In the genomic region with DNA sequence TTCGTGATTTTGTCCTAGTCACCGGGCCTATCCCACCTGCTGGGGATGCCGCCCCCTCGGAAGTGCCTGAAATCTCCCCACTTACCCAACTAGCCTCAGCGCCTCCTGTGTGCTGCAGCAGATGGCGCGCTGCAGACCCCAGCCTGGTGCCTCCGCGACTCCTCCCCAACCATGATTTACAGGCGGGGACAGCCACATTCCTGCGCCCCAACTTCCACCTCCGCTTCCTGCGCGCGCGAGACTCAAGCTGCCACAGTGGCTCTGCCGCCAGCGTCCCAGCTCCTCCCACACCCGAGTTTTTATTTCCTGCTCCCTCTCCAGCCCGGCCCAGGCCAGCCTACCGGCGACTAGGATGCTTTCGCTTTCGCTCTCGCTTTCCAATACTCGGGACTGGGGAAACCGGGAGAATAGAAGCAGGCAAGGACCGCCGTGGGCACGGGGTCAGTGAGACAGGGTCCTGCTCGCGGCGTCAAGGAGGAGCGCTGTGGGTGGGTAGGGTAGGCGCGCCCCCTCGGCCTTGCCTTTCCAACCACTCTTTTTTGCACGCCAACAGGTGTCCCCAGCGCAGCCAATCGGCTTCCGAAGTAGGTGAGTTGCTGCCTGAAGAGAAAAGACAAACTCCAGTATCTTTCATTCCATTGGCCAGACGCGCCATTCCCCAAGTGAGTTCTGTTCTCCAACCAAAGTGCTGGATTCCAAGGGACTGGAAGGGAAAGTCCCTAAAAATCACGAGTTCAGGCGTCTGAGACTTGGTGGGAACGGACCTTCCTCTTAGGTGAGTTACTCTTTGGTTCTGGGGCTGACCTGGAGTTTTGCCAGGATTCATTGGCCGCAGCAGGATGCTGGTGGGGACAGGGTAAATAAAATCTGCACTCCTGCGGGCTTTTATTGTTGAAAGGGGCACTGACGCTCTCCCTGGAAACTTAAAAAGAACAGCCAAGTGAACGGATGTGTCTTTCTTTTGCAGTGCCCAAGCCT, we compare ENCODE assay signal across 8 cellular contexts. TPM values are rescaled to one million over a fixed set of nuclear protein-coding genes. Genes with fewer than 3 reads are reported as not detected.
DNase-seq lines count a peak whose midpoint lies in the region; ATAC-seq, FAIRE-seq and TF ChIP-seq lines count a peak whose summit lies in the region.

A gene with protein sequence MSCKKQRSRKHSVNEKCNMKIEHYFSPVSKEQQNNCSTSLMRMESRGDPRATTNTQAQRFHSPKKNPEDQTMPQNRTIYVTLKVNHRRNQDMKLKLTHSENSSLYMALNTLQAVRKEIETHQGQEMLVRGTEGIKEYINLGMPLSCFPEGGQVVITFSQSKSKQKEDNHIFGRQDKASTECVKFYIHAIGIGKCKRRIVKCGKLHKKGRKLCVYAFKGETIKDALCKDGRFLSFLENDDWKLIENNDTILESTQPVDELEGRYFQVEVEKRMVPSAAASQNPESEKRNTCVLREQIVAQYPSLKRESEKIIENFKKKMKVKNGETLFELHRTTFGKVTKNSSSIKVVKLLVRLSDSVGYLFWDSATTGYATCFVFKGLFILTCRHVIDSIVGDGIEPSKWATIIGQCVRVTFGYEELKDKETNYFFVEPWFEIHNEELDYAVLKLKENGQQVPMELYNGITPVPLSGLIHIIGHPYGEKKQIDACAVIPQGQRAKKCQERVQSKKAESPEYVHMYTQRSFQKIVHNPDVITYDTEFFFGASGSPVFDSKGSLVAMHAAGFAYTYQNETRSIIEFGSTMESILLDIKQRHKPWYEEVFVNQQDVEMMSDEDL (plus strand): TSS at position 327 of the 978 bp plus-strand sequence. CDS start 6,017 bp downstream, outside the sequence.

- POLR2A ChIA-PET in A549 (lab: Yijun Ruan, JAX) = interaction anchor here (1.0 kb wide), 2 partner anchors 8 to 16 kb away, joined by 3 to 5 read pairs; no protein-coding TSS in a partner anchor

- TF ChIP-seq RAD21 in A549 (conservative IDR thresholded peaks at IDR 0.05 in 1 of 2, IDR thresholded peaks at IDR 0.05 in 1 of 2) = no peak

- WGBS in A549 (ENCODE audit: missing lambda C conversion rate) = 3% methylated on average over 50 of the region's 50 CpGs

- no peaks in the 10 kb centered on the region for H3K9me3 ChIP-seq in A549

- peak within 1 kb of the TSS; percentile 81 to 86 for H3K27ac ChIP-seq in A549

- H3K4me3 ChIP-seq in A549 = peak within 1 kb of the TSS; percentile 73

- H3K4me2 ChIP-seq in A549 = peak within 1 kb of the TSS; percentile 81

- peak; percentile 34; the same call in 2 of the 3 replicates for TF ChIP-seq CTCF in A549 (IDR thresholded peaks at IDR 0.05)

- FAIRE-seq in A549 (lab: Jason Lieb, UNC) = no peak

- H3K4me1 ChIP-seq in A549 = peaks cover 25% of the 10 kb centered on the region

- TF ChIP-seq POLR2A in A549 (IDR thresholded peaks at IDR 0.05; ENCODE audit: low read length) = peak; percentile 42

- DNase-seq in A549 (ENCODE audit: low read depth in 1 of 2, low spot score in 1 of 2) = peak; percentile 81 to 86
- peak; percentile 78 for DNase-seq in NCI-H2107 treated with DMSO at 0.1 percent for 48 hours (lab: John Stamatoyannopoulos, UW; ENCODE audit: unreplicated experiment)
- peak; percentile 68 for DNase-seq in cerebellar cortex (ENCODE audit: low spot score)
- peak; percentile 95 for DNase-seq in islet precursor cell
- peak; percentile 65 for DNase-seq in stimulated activated CD4-positive, alpha-beta T cell treated with anti-CD3 and anti-CD28 coated beads, Interleukin-12 subunit alpha, Interleukin-12 subunit beta, amount 100 ng/mL, for 4 hours

- no peak for TF ChIP-seq EP300 in A549 (IDR thresholded peaks at IDR 0.05)

- ATAC-seq in A549 = peak; percentile 88 to 90
- peak; percentile 40 for ATAC-seq in GM18519 (IDR thresholded peaks at IDR 0.05; ENCODE audit: low FRiP score, unreplicated experiment)
- ATAC-seq in HG03060 (IDR thresholded peaks at IDR 0.05; ENCODE audit: low read depth, unreplicated experiment) = peak; percentile 49
- peak; percentile 82 to 84 for ATAC-seq in activated CD4-positive, CD25-positive, alpha-beta regulatory T cell treated with anti-CD3 and anti-CD28 coated beads, Interleukin-2, amount 50 U/mL, for 24 hours

- CTCF ChIA-PET in A549 (lab: Yijun Ruan, JAX) = interaction anchor here (1.4 to 6.6 kb wide), 4 partner anchors 15 to 287 kb away, joined by 3 to 44 read pairs (median 7); no protein-coding TSS in a partner anchor

TF ChIP-seq in A549, 52 proteins besides CTCF, POLR2A, EP300 and RAD21 (continues in another document):
- TF ChIP-seq SREBF2 (IDR thresholded peaks at IDR 0.05) = no peak
- TF ChIP-seq HES2 (IDR thresholded peaks at IDR 0.05) = no peak
- no peak for TF ChIP-seq RCOR1 (IDR thresholded peaks at IDR 0.05; ENCODE audit: low read depth, low read length)
- TF ChIP-seq FOXS1 (CRISPR knock-in tag; IDR thresholded peaks at IDR 0.05) = no peak
- no peak for TF ChIP-seq BHLHE40 (IDR thresholded peaks at IDR 0.05; ENCODE audit: low read depth, low read length)
- TF ChIP-seq CBX8 (IDR thresholded peaks at IDR 0.05) = no peak
- TF ChIP-seq ZFP36 (IDR thresholded peaks at IDR 0.05; ENCODE audit: borderline replicate concordance, partially characterized antibody) = no peak
- TF ChIP-seq POLR2AphosphoS2 (conservative IDR thresholded peaks at IDR 0.05; ENCODE audit: low read length) = no peak
- no peak for TF ChIP-seq HEYL (CRISPR knock-in tag; IDR thresholded peaks at IDR 0.05)
- no peak for TF ChIP-seq TFCP2L1 (CRISPR knock-in tag; IDR thresholded peaks at IDR 0.05)
- TF ChIP-seq CBX2 (IDR thresholded peaks at IDR 0.05; ENCODE audit: borderline replicate concordance, low read depth) = no peak
- no peak for TF ChIP-seq RNF2 (IDR thresholded peaks at IDR 0.05; ENCODE audit: borderline replicate concordance, low read depth)
- no peak for TF ChIP-seq HOXA7 (CRISPR knock-in tag; IDR thresholded peaks at IDR 0.05)
- TF ChIP-seq KDM1A (IDR thresholded peaks at IDR 0.05; ENCODE audit: low read depth) = no peak
- TF ChIP-seq SMC3 (IDR thresholded peaks at IDR 0.05) = 0 out of 3 replicates have a peak, but pooled peaks have one; percentile 20
- no peak for TF ChIP-seq JUNB (IDR thresholded peaks at IDR 0.05)
- peak; percentile 59 for TF ChIP-seq REST (IDR thresholded peaks at IDR 0.05)
- TF ChIP-seq, protein P1, sequence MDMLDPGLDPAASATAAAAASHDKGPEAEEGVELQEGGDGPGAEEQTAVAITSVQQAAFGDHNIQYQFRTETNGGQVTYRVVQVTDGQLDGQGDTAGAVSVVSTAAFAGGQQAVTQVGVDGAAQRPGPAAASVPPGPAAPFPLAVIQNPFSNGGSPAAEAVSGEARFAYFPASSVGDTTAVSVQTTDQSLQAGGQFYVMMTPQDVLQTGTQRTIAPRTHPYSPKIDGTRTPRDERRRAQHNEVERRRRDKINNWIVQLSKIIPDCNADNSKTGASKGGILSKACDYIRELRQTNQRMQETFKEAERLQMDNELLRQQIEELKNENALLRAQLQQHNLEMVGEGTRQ (IDR thresholded peaks at IDR 0.05) = peak; percentile 47; the same call in 1 of the 2 replicates
- TF ChIP-seq ZNF302 (CRISPR knock-in tag; IDR thresholded peaks at IDR 0.05) = no peak
- no peak for TF ChIP-seq RARB (CRISPR knock-in tag; IDR thresholded peaks at IDR 0.05)
- TF ChIP-seq MAFK (IDR thresholded peaks at IDR 0.05; ENCODE audit: partially characterized antibody) = no peak
- peak; percentile 76; the same call in 1 of the 2 replicates for TF ChIP-seq MAX (IDR thresholded peaks at IDR 0.05)
- TF ChIP-seq EHMT2 (IDR thresholded peaks at IDR 0.05; ENCODE audit: low read depth) = no peak
- peak; percentile 61; the same call in 1 of the 2 replicates for TF ChIP-seq PHF8 (IDR thresholded peaks at IDR 0.05; ENCODE audit: borderline replicate concordance, low read depth)
- TF ChIP-seq MYC (IDR thresholded peaks at IDR 0.05; ENCODE audit: borderline replicate concordance, low read length) = no peak
- no peak for TF ChIP-seq TP53 (CRISPR knock-in tag; IDR thresholded peaks at IDR 0.05)

RNA-seq across cellular contexts. Expression of the gene that starts here (rescaled TPM):
- 21.8 TPM in 2 replicates for polyA plus RNA-seq in A549 (2011; rRNA removed)
- polyA plus RNA-seq in A549 (2012; cell fraction: cytosol; rRNA removed) = 3.6 and 3.8 TPM in 2 replicates
- polyA plus RNA-seq in A549 (2012; cell fraction: nucleus; rRNA removed) = 4.8 and 9.6 TPM in 2 replicates
- polyA plus RNA-seq in A549 (2017; fragmentation: RNase III; extraction: RNeasy Plus Mini Kit Qiagen cat#74134 plus additional on column Dnase treatment) = 13.4 to 14.2 TPM (median 14.0 TPM) in 3 replicates
- 8.9 and 10.5 TPM in 2 replicates for polyA minus RNA-seq in A549 (2011; rRNA and poly(A)+ RNA removed)

Comparison
In these comparisons a context has a peak if more than half of its experiments do, and no peak if none do; other contexts are left out.
1. Peak in every context shown above with its lines: DNase-seq, ATAC-seq, H3K4me3 ChIP-seq and H3K27ac ChIP-seq.